23 cellular contexts compared by ENCODE assay signal in genomic region chr6:12111271-12111670, GRCh38.
"Had no signal": no experiment of that assay in that cellular context is flagged by ENCODE, and none has a peak within 500 bp of the region (broad histone marks: within the 10 kb centered on the region; RNA-seq: fewer than 3 reads in every experiment).

No MANE protein-coding gene starts in this region.

- H3K27ac ChIP-seq: foreskin keratinocyte, thyroid gland had no signal

- H3K27me3 Mint-ChIP-seq: activated CD4-positive, alpha-beta T cell treated with anti-CD3 and anti-CD28 coated beads, Interleukin-2, amount 10 ng/mL, durations not matched to agents 24 days and 14 days; dendritic cell treated with granulocyte-macrophage colony-stimulating factor and Interleukin-4, amounts not matched to agents 40 ng/mL and 50 ng/mL, for 4 days; progenitor cell of endocrine pancreas had no signal

- H3K4me1 ChIP-seq: thyroid gland had no signal

- H3K9me3 ChIP-seq: thyroid gland had no signal

- H3K36me3 Mint-ChIP-seq: natural killer cell had no signal

- H3K4me3 Mint-ChIP-seq: activated T-cell treated with anti-CD3 and anti-CD28 coated beads, Interleukin-2, amount 50 U/mL, for 4 hours; brain; dendritic cell treated with granulocyte-macrophage colony-stimulating factor and Interleukin-4, amounts not matched to agents 40 ng/mL and 50 ng/mL, for 4 days had no signal

- FAIRE-seq: endometrium had no signal

- H3K27me3 ChIP-seq: foreskin keratinocyte, thyroid gland had no signal

- H3K27ac Mint-ChIP-seq: dendritic cell treated with granulocyte-macrophage colony-stimulating factor and Interleukin-4, amounts not matched to agents 40 ng/mL and 50 ng/mL, for 4 days; progenitor cell of endocrine pancreas had no signal

- ATAC-seq: activated CD4-positive, CD25-positive, alpha-beta regulatory T cell treated with anti-CD3 and anti-CD28 coated beads, Interleukin-2, amount 50 U/mL, for 24 hours; foreskin keratinocyte; left ventricle myocardium superior had no signal

- H3K4me3 ChIP-seq: thyroid gland had no signal

- H3K4me1 Mint-ChIP-seq: brain had no signal

- DNase-seq: activated CD8-positive, alpha-beta memory T cell treated with anti-CD3 and anti-CD28 coated beads for 24 hours; activated CD8-positive, alpha-beta memory T cell treated with anti-CD3 and anti-CD28 coated beads, Interleukin-2, amount 50 U/mL, for 4 hours; activated naive CD4-positive, alpha-beta T cell treated with Interleukin-2 at 50 U/mL for 16 hours; activated T-cell treated with anti-CD3 and anti-CD28 coated beads, Interleukin-2, amount 50 U/mL, for 4 hours; amygdala; effector CD4-positive, alpha-beta T cell; foreskin keratinocyte; kidney glomerular epithelial cell; left ventricle myocardium superior; mammary epithelial cell; midbrain; natural killer cell; retina; stimulated activated CD4-positive, alpha-beta T cell treated with anti-CD3 and anti-CD28 coated beads, Interleukin-2, amount 100 ng/mL, for 48 hours; stimulated activated naive CD4-positive, alpha-beta T cell treated with Interleukin-2 at 50 U/mL for 16 hours; substantia nigra; thyroid gland had no signal
